Comparison of ENCODE assay signal across 15 cellular contexts in genomic region chr14:41718477-41719166, GRCh38.
DNase-seq lines count a peak whose midpoint lies in the region; ATAC-seq and TF ChIP-seq lines count a peak whose summit lies in the region.
"Had no signal": no experiment of that assay in that cellular context is flagged by ENCODE, and none has a peak within 500 bp of the region (broad histone marks: within the 10 kb centered on the region; RNA-seq: fewer than 3 reads in every experiment).

No MANE protein-coding gene starts in this region.

- H3K9me3 ChIP-seq in RWPE2 (ENCODE audit: severe bottlenecking) (no peaks in the 10 kb centered on the region), ascending aorta (no peaks in the 10 kb centered on the region), body of pancreas (no peaks in the 10 kb centered on the region)

- no peaks in the 10 kb centered on the region for H3K4me1 ChIP-seq in RWPE2 (ENCODE audit: insufficient read depth, poor library complexity, severe bottlenecking)
- H3K4me1 ChIP-seq in ascending aorta, result no peaks in the 10 kb centered on the region
- H3K4me1 ChIP-seq in body of pancreas, result no peaks in the 10 kb centered on the region

- H3K27me3 ChIP-seq in HL-60 (ENCODE audit: insufficient read depth, poor library complexity, severe bottlenecking), result no peaks in the 10 kb centered on the region
- H3K27me3 ChIP-seq in RWPE2 (ENCODE audit: insufficient read depth, poor library complexity, severe bottlenecking), result peaks cover 18% of the 10 kb centered on the region
- H3K27me3 ChIP-seq in ascending aorta, result no peaks in the 10 kb centered on the region
- H3K27me3 ChIP-seq in body of pancreas, result no peaks in the 10 kb centered on the region

- H3K36me3 ChIP-seq in RWPE2 (ENCODE audit: low read depth) (no peaks in the 10 kb centered on the region), ascending aorta (no peaks in the 10 kb centered on the region), body of pancreas (replicated peaks in 1 of 2; ENCODE audit: insufficient read depth in 1 of 2, low read depth in 2 of 2) (no peaks in the 10 kb centered on the region)

- 14 to 27% methylated on average over 5 of the region's 5 CpGs for WGBS in body of pancreas, 2 donors

- H3K27ac ChIP-seq in HL-60 (replicated peaks), result no peak overlapping the region
- no peak overlapping the region for H3K27ac ChIP-seq in RWPE2 (ENCODE audit: poor library complexity, severe bottlenecking)
- no peak overlapping the region for H3K27ac ChIP-seq in ascending aorta
- H3K27ac ChIP-seq in body of pancreas, result no peak overlapping the region

- intact Hi-C loops in ascending aorta (cut with DNase I), result no loop called here
- intact Hi-C loops in body of pancreas (cut with DNase I), result no loop called here

- H3K4me3 ChIP-seq in HL-60 (replicated peaks; ENCODE audit: insufficient read depth, low read length) (no peak overlapping the region), RWPE2 (ENCODE audit: severe bottlenecking) (no peak overlapping the region), ascending aorta (no peak overlapping the region), body of pancreas (no peak overlapping the region)

- DNase-seq in HL-60 (ENCODE audit: low read depth in 1 of 2, low spot score in 1 of 2) (peak; percentile 12 to 68), NCI-H146 (lab: John Stamatoyannopoulos, UW) (peak; percentile 63), RWPE2 (ENCODE audit: low spot score) (no peak), medulla oblongata (ENCODE audit: extremely low spot score) (peak; percentile 58), ascending aorta (ENCODE audit: low spot score in 2 of 2) (no peak), body of pancreas (no peak)
- no peak for DNase-seq in activated CD4-positive, alpha-beta T cell treated with anti-CD3 and anti-CD28 coated beads for 1 hour
- DNase-seq: activated CD4-positive, alpha-beta memory T cell treated with anti-CD3 and anti-CD28 coated beads for 36 hours; activated naive CD4-positive, alpha-beta T cell treated with Interleukin-2 at 50 U/mL for 16 hours; cerebellar nuclear complex; H9; islet precursor cell had no signal

- TF ChIP-seq CTCF in HL-60 (IDR thresholded peaks at IDR 0.05; ENCODE audit: insufficient read depth, low read length), result no peak
- no peak for TF ChIP-seq CTCF in RWPE2 (IDR thresholded peaks at IDR 0.05; ENCODE audit: poor library complexity, severe bottlenecking)
- TF ChIP-seq CTCF in ascending aorta (IDR thresholded peaks at IDR 0.05), result no peak
- TF ChIP-seq CTCF in body of pancreas (IDR thresholded peaks at IDR 0.05), result no peak

- TF ChIP-seq POLR2A in body of pancreas (IDR thresholded peaks at IDR 0.05), result no peak

- ATAC-seq in RWPE2 (ENCODE audit: low read depth) (peak; percentile 40; the same call in 1 of the 3 replicates), GM18868 (IDR thresholded peaks at IDR 0.05; ENCODE audit: unreplicated experiment) (no peak), body of pancreas (no peak)
- ATAC-seq: HepG2, sciatic nerve had no signal

Comparison
In these comparisons a context has a peak if more than half of its experiments do, and no peak if none do; other contexts are left out.
1. DNase-seq: peak in HL-60 (2 of 2), NCI-H146 (single experiment) and medulla oblongata (single experiment); none in RWPE2 (single experiment), ascending aorta (0 of 2), activated CD4-positive, alpha-beta T cell treated with anti-CD3 and anti-CD28 coated beads for 1 hour (single experiment) and body of pancreas (0 of 4).